8 cellular contexts compared by ENCODE assay signal in genomic region chr2:37982147-37982582, GRCh38. TPM values are rescaled to one million over a fixed set of nuclear protein-coding genes. Genes with fewer than 3 reads are reported as not detected.
A peak's percentile ranks its signal among the peaks of the same experiment; 100 is the strongest.
DNase-seq lines count a peak whose midpoint lies in the region; ATAC-seq, FAIRE-seq and TF ChIP-seq lines count a peak whose summit lies in the region.

No MANE protein-coding gene starts in this region.

- H2AFZ ChIP-seq in ACC112 (ENCODE audit: low read length, unreplicated experiment) = no peak overlapping the region

- peak; percentile 76 for DNase-seq in NCI-H345 (lab: John Stamatoyannopoulos, UW)
- peak; percentile 69 for DNase-seq in activated CD8-positive, alpha-beta T cell treated with anti-CD3 and anti-CD28 coated beads, Interleukin-2, amount 10 ng/mL, durations not matched to agents 7 days and 5 days
- peak; percentile 25 for DNase-seq in stimulated activated CD8-positive, alpha-beta memory T cell treated with anti-CD3 and anti-CD28 coated beads, Interleukin-7, amount 100 ng/mL, for 24 hours (ENCODE audit: low read depth)

- peaks cover 7% of the 10 kb centered on the region for H3K27me3 Mint-ChIP-seq in activated CD8-positive, alpha-beta T cell treated with anti-CD3 and anti-CD28 coated beads, Interleukin-2, amount 10 ng/mL, durations not matched to agents 7 days and 5 days (ENCODE audit: low read depth)

- POLR2A ChIA-PET in activated CD8-positive, alpha-beta T cell treated with anti-CD3 and anti-CD28 coated beads, Interleukin-2, amount 10 ng/mL, durations not matched to agents 7 days and 5 days (lab: Charles Lee) = no interaction called here

- H3K27ac ChIP-seq in ACC112 (ENCODE audit: low read depth, low read length) = no peak overlapping the region

- no peaks in the 10 kb centered on the region for H3K9me3 Mint-ChIP-seq in activated CD8-positive, alpha-beta T cell treated with anti-CD3 and anti-CD28 coated beads, Interleukin-2, amount 10 ng/mL, durations not matched to agents 7 days and 5 days (ENCODE audit: insufficient read depth)

- CTCF ChIA-PET in activated CD8-positive, alpha-beta T cell treated with anti-CD3 and anti-CD28 coated beads, Interleukin-2, amount 10 ng/mL, durations not matched to agents 7 days and 5 days (lab: Charles Lee) = interaction anchor here (0.6 to 1.1 kb wide), 16 partner anchors 8 to 769 kb away, joined by 3 to 8 read pairs (median 3); no protein-coding TSS in a partner anchor

- peak overlapping the region; percentile 6 for H3K9ac ChIP-seq in mucosa of stomach (ENCODE audit: low read length)

- H3K79me2 ChIP-seq in ACC112 (ENCODE audit: control insufficient read depth, insufficient read depth, low read length, unreplicated experiment) = no peaks in the 10 kb centered on the region

- ATAC-seq in activated CD8-positive, alpha-beta T cell treated with anti-CD3 and anti-CD28 coated beads, Interleukin-2, amount 10 ng/mL, durations not matched to agents 7 days and 5 days = no peak
- no peak for ATAC-seq in HG02623 (IDR thresholded peaks at IDR 0.05; ENCODE audit: unreplicated experiment)

- no peaks in the 10 kb centered on the region for H3K27me3 ChIP-seq in ACC112 (ENCODE audit: insufficient read depth, low read length)
- H3K27me3 ChIP-seq in mucosa of stomach (ENCODE audit: control insufficient read depth, insufficient read depth, low read length) = no peaks in the 10 kb centered on the region

- TF ChIP-seq CTCF in GM12875 (IDR thresholded peaks at IDR 0.05; ENCODE audit: borderline replicate concordance, insufficient read depth, low read depth, low read length) = peak; percentile 71

- no peak overlapping the region for H3K27ac Mint-ChIP-seq in activated CD8-positive, alpha-beta T cell treated with anti-CD3 and anti-CD28 coated beads, Interleukin-2, amount 10 ng/mL, durations not matched to agents 7 days and 5 days

- H3K4me3 ChIP-seq in ACC112 (ENCODE audit: low read depth, low read length) (peak overlapping the region; percentile 13), GM12875 (ENCODE audit: low read depth, low read length) (no peak overlapping the region), mucosa of stomach (ENCODE audit: low read length) (no peak overlapping the region)

- H3K4me1 Mint-ChIP-seq in activated CD8-positive, alpha-beta T cell treated with anti-CD3 and anti-CD28 coated beads, Interleukin-2, amount 10 ng/mL, durations not matched to agents 7 days and 5 days (ENCODE audit: low read depth) = peaks cover 6% of the 10 kb centered on the region

- H3K9me3 ChIP-seq in mucosa of stomach (ENCODE audit: control insufficient read depth, low read length) = no peaks in the 10 kb centered on the region

- H3K36me3 ChIP-seq in ACC112 (ENCODE audit: insufficient read depth, low read length) (no peaks in the 10 kb centered on the region), mucosa of stomach (ENCODE audit: control insufficient read depth, insufficient read depth, low read length) (no peaks in the 10 kb centered on the region)

- no peak overlapping the region for H3K4me3 Mint-ChIP-seq in activated CD8-positive, alpha-beta T cell treated with anti-CD3 and anti-CD28 coated beads, Interleukin-2, amount 10 ng/mL, durations not matched to agents 7 days and 5 days

- peak; percentile 65 for FAIRE-seq in endometrium (lab: Jason Lieb, UNC)

- no peaks in the 10 kb centered on the region for H3K36me3 Mint-ChIP-seq in activated CD8-positive, alpha-beta T cell treated with anti-CD3 and anti-CD28 coated beads, Interleukin-2, amount 10 ng/mL, durations not matched to agents 7 days and 5 days (ENCODE audit: low read depth)

- peaks cover 12% of the 10 kb centered on the region for H3K4me1 ChIP-seq in ACC112 (ENCODE audit: control insufficient read depth, insufficient read depth, low read length, unreplicated experiment)
- H3K4me1 ChIP-seq in mucosa of stomach (ENCODE audit: control insufficient read depth, insufficient read depth, low read length) = peaks cover 4% of the 10 kb centered on the region

RNA-seq across cellular contexts. Expression of gene RMDN2, which starts 57.1 kb away (rescaled TPM):
- 1 to 10 TPM; 1.9 to 2.2 TPM for total RNA-seq in activated CD8-positive, alpha-beta T cell treated with anti-CD3 and anti-CD28 coated beads, Interleukin-2, amount 10 ng/mL, durations not matched to agents 7 days and 5 days

Comparison
In these comparisons a context has a peak if more than half of its experiments do, and no peak if none do; other contexts are left out.
1. DNase-seq: peak in every context shown above with its lines; median percentile 76 in NCI-H345; 69 in activated CD8-positive, alpha-beta T cell treated with anti-CD3 and anti-CD28 coated beads, Interleukin-2, amount 10 ng/mL, durations not matched to agents 7 days and 5 days; 25 in stimulated activated CD8-positive, alpha-beta memory T cell treated with anti-CD3 and anti-CD28 coated beads, Interleukin-7, amount 100 ng/mL, for 24 hours.